In genomic region chr13:38875186-38875875, GRCh38 we compare ENCODE assay signal across 25 cellular contexts.
"Had no signal": no experiment of that assay in that cellular context is flagged by ENCODE, and none has a peak within 500 bp of the region (broad histone marks: within the 10 kb centered on the region; RNA-seq: fewer than 3 reads in every experiment).

No MANE protein-coding gene starts in this region.

- ATAC-seq: activated CD4-positive, alpha-beta T cell treated with anti-CD3 and anti-CD28 coated beads for 36 hours; activated CD8-positive, alpha-beta memory T cell treated with anti-CD3 and anti-CD28 coated beads, Interleukin-2, amount 10 ng/mL, durations not matched to agents 7 days and 5 days; activated CD8-positive, alpha-beta T cell treated with anti-CD3 and anti-CD28 coated beads, Interleukin-2, amount 10 ng/mL, durations not matched to agents 7 days and 5 days; activated naive CD8-positive, alpha-beta T cell treated with anti-CD3 and anti-CD28 coated beads, Interleukin-2, amount 50 U/mL, for 24 hours; heart left ventricle; right cardiac atrium; stimulated activated naive B cell treated with anti-CD40 and anti-IgM and Interleukin-4, amounts not matched to agents 10 μg/mL and 1 μg/mL and 100 μg/mL, for 72 hours had no signal

- H3K36me3 Mint-ChIP-seq: activated CD8-positive, alpha-beta memory T cell treated with anti-CD3 and anti-CD28 coated beads, Interleukin-2, amount 10 ng/mL, durations not matched to agents 7 days and 5 days; activated naive CD4-positive, alpha-beta T cell treated with anti-CD3 and anti-CD28 coated beads, Interleukin-2, amount 50 U/mL, for 24 hours; immature natural killer cell; stimulated activated naive B cell treated with anti-CD40 and anti-IgM and Interleukin-4, amounts not matched to agents 10 μg/mL and 1 μg/mL and 100 μg/mL, for 72 hours had no signal

- H3K9me3 Mint-ChIP-seq: activated naive CD4-positive, alpha-beta T cell treated with anti-CD3 and anti-CD28 coated beads, Interleukin-2, amount 50 U/mL, for 24 hours; activated naive CD8-positive, alpha-beta T cell treated with anti-CD3 and anti-CD28 coated beads, Interleukin-2, amount 50 U/mL, for 24 hours; activated T-helper 2 cell treated with anti-CD3 and anti-CD28 coated beads, Interferon-gamma antibody, Interleukin-2, Interleukin-4, amounts not matched to agents 10 μg/mL and 5 μg/mL and 100 μg/mL, durations not matched to agents 14 hours and 24 hours and 36 hours; stimulated activated naive B cell treated with anti-CD40 and anti-IgM and Interleukin-4, amounts not matched to agents 10 μg/mL and 1 μg/mL and 100 μg/mL, for 72 hours had no signal

- H3K4me3 Mint-ChIP-seq: activated CD4-positive, alpha-beta T cell treated with anti-CD3 and anti-CD28 coated beads for 36 hours; activated CD8-positive, alpha-beta memory T cell treated with anti-CD3 and anti-CD28 coated beads, Interleukin-2, amount 10 ng/mL, durations not matched to agents 7 days and 5 days; activated CD8-positive, alpha-beta T cell treated with anti-CD3 and anti-CD28 coated beads, Interleukin-2, amount 10 ng/mL, durations not matched to agents 7 days and 5 days; activated naive CD4-positive, alpha-beta T cell treated with anti-CD3 and anti-CD28 coated beads, Interleukin-2, amount 50 U/mL, for 24 hours; activated naive CD8-positive, alpha-beta T cell treated with anti-CD3 and anti-CD28 coated beads, Interleukin-2, amount 50 U/mL, for 24 hours; immature natural killer cell; stimulated activated naive B cell treated with anti-CD40 and anti-IgM and Interleukin-4, amounts not matched to agents 10 μg/mL and 1 μg/mL and 100 μg/mL, for 72 hours had no signal

- FAIRE-seq: bronchial epithelial cell, colon had no signal

- H3K4me1 Mint-ChIP-seq: activated CD4-positive, alpha-beta T cell treated with anti-CD3 and anti-CD28 coated beads for 36 hours; activated naive CD4-positive, alpha-beta T cell treated with anti-CD3 and anti-CD28 coated beads, Interleukin-2, amount 50 U/mL, for 24 hours; activated naive CD8-positive, alpha-beta T cell treated with anti-CD3 and anti-CD28 coated beads, Interleukin-2, amount 50 U/mL, for 24 hours; immature natural killer cell had no signal

- DNase-seq: activated CD4-positive, alpha-beta T cell treated with anti-CD3 and anti-CD28 coated beads for 36 hours; activated CD4-positive, CD25-positive, alpha-beta regulatory T cell; activated CD8-positive, alpha-beta memory T cell treated with anti-CD3 and anti-CD28 coated beads, Interleukin-2, amount 10 ng/mL, durations not matched to agents 7 days and 5 days; activated CD8-positive, alpha-beta T cell treated with anti-CD3 and anti-CD28 coated beads, Interleukin-2, amount 10 ng/mL, durations not matched to agents 7 days and 5 days; activated naive CD8-positive, alpha-beta T cell treated with anti-CD3 and anti-CD28 coated beads, Interleukin-2, amount 50 U/mL, for 24 hours; activated T-cell treated with anti-CD3 and anti-CD28 coated beads, Interleukin-2, amount 50 U/mL, for 48 hours; dermis blood vessel endothelial cell; effector CD8-positive, alpha-beta T cell; erythroblast; heart left ventricle; immature natural killer cell; left ventricle myocardium inferior; occipital lobe; right cardiac atrium; stimulated activated CD4-positive, alpha-beta T cell treated with anti-CD3 and anti-CD28 coated beads, Interleukin-15, amount 100 ng/mL, for 24 hours; stimulated activated CD4-positive, alpha-beta T cell treated with anti-CD3 and anti-CD28 coated beads, Interleukin-2, amount 100 ng/mL, for 24 hours; stimulated activated naive B cell treated with anti-CD40 and anti-IgM and Interleukin-4, amounts not matched to agents 10 μg/mL and 1 μg/mL and 100 μg/mL, for 72 hours; stomach; T-helper 1 cell; testis; transverse colon had no signal

- H3K27ac Mint-ChIP-seq: activated CD4-positive, alpha-beta T cell treated with anti-CD3 and anti-CD28 coated beads for 36 hours; activated CD8-positive, alpha-beta memory T cell treated with anti-CD3 and anti-CD28 coated beads, Interleukin-2, amount 10 ng/mL, durations not matched to agents 7 days and 5 days; activated CD8-positive, alpha-beta T cell treated with anti-CD3 and anti-CD28 coated beads, Interleukin-2, amount 10 ng/mL, durations not matched to agents 7 days and 5 days; activated naive CD4-positive, alpha-beta T cell treated with anti-CD3 and anti-CD28 coated beads, Interleukin-2, amount 50 U/mL, for 24 hours; activated naive CD8-positive, alpha-beta T cell treated with anti-CD3 and anti-CD28 coated beads, Interleukin-2, amount 50 U/mL, for 24 hours; activated T-helper 2 cell treated with anti-CD3 and anti-CD28 coated beads, Interferon-gamma antibody, Interleukin-2, Interleukin-4, amounts not matched to agents 10 μg/mL and 5 μg/mL and 100 μg/mL, durations not matched to agents 14 hours and 24 hours and 36 hours; immature natural killer cell; stimulated activated naive B cell treated with anti-CD40 and anti-IgM and Interleukin-4, amounts not matched to agents 10 μg/mL and 1 μg/mL and 100 μg/mL, for 72 hours had no signal
